Comparison of ENCODE assay signal across 8 cellular contexts in genomic region chr11:102268083-102268984, GRCh38. TPM values are rescaled to one million over a fixed set of nuclear protein-coding genes. Genes with fewer than 3 reads are reported as not detected.
A peak's percentile ranks its signal among the peaks of the same experiment; 100 is the strongest.
DNase-seq lines count a peak whose midpoint lies in the region; ATAC-seq and TF ChIP-seq lines count a peak whose summit lies in the region.

No MANE protein-coding gene starts in this region.

- H3K27ac Mint-ChIP-seq in endodermal cell = no peak overlapping the region

- H3K4me1 Mint-ChIP-seq in endodermal cell = peaks cover 18% of the 10 kb centered on the region

- H3K27ac ChIP-seq in 22Rv1 (peak overlapping the region; percentile 78), endodermal cell (ENCODE audit: low read depth, low read length) (no peak overlapping the region), mucosa of rectum (ENCODE audit: low read depth in 2 of 2, low read length in 2 of 2) (peak overlapping the region; percentile 82 to 92)

- ATAC-seq in GM18873 (IDR thresholded peaks at IDR 0.05; ENCODE audit: low FRiP score, unreplicated experiment) (peak; percentile 86), HG03139 (IDR thresholded peaks at IDR 0.05; ENCODE audit: unreplicated experiment) (peak; percentile 94)

- H3K36me3 ChIP-seq in endodermal cell (ENCODE audit: control insufficient read depth, insufficient read depth, low read length) = no peaks in the 10 kb centered on the region
- H3K36me3 ChIP-seq in mucosa of rectum (ENCODE audit: control insufficient read depth in 2 of 2, insufficient read depth in 2 of 2, low read length in 2 of 2) = no peaks in the 10 kb centered on the region

- no peaks in the 10 kb centered on the region for H3K36me3 Mint-ChIP-seq in endodermal cell (ENCODE audit: low read depth)

- H3K4me1 ChIP-seq in endodermal cell (ENCODE audit: control insufficient read depth, insufficient read depth, low read length) (no peaks in the 10 kb centered on the region), mucosa of rectum (ENCODE audit: control insufficient read depth in 2 of 2, insufficient read depth in 2 of 2, low read length in 2 of 2) (peaks cover 16 to 24% of the 10 kb centered on the region in 2 donors)

- H3K9ac ChIP-seq in endodermal cell (ENCODE audit: extremely low read depth, low read length, poor library complexity, severe bottlenecking) (no peak overlapping the region), mucosa of rectum (ENCODE audit: low read depth in 1 of 2, low read length in 2 of 2) (peak overlapping the region; percentile 38 to 79)

- TF ChIP-seq CTCF in 22Rv1 (IDR thresholded peaks at IDR 0.05) = peak; percentile 82
- TF ChIP-seq CTCF in endodermal cell (conservative IDR thresholded peaks at IDR 0.05) = peak; percentile 74

- H3K9me3 ChIP-seq in endodermal cell (ENCODE audit: control insufficient read depth, low read length) = no peaks in the 10 kb centered on the region
- no peaks in the 10 kb centered on the region for H3K9me3 ChIP-seq in mucosa of rectum (ENCODE audit: control insufficient read depth in 2 of 2, low read length in 2 of 2)

- H3K27me3 ChIP-seq in endodermal cell (ENCODE audit: control insufficient read depth, insufficient read depth, low read length, poor library complexity, severe bottlenecking) (peaks cover 21% of the 10 kb centered on the region), mucosa of rectum (ENCODE audit: control insufficient read depth in 2 of 2, insufficient read depth in 2 of 2, low read length in 2 of 2) (no peaks in the 10 kb centered on the region)

- H3K9me3 Mint-ChIP-seq in endodermal cell = no peaks in the 10 kb centered on the region

- WGBS in endodermal cell (ENCODE audit: insufficient coverage in 1 of 2, insufficient read length in 1 of 2), 2 experiments = 33 to 59% methylated on average over 27 to 39 of the region's 39 CpGs

- peak overlapping the region; percentile 73 for H3K4me3 ChIP-seq in endodermal cell (ENCODE audit: low read length)
- peak overlapping the region; percentile 76 to 79 for H3K4me3 ChIP-seq in mucosa of rectum (ENCODE audit: low read length in 2 of 2)

- peaks cover 39% of the 10 kb centered on the region for H3K27me3 Mint-ChIP-seq in endodermal cell (ENCODE audit: insufficient read depth)

- DNase-seq in NCI-H345 treated with DMSO at 0.1 percent for 48 hours (lab: John Stamatoyannopoulos, UW; ENCODE audit: unreplicated experiment) = peak; percentile 68
- DNase-seq in activated CD8-positive, alpha-beta memory T cell treated with anti-CD3 and anti-CD28 coated beads for 1 hour (ENCODE audit: extremely low read depth in 1 of 2, low read depth in 1 of 2) = peak; percentile 47 to 60
- peak; percentile 99 for DNase-seq in endodermal cell
- DNase-seq in stimulated activated CD8-positive, alpha-beta memory T cell treated with anti-CD3 and anti-CD28 coated beads, Interleukin-7, amount 100 ng/mL, for 4 hours (ENCODE audit: low read depth in 2 of 2) = peak; percentile 52 to 64

- H3K4me3 Mint-ChIP-seq in endodermal cell = peak overlapping the region; percentile 60

RNA-seq across cellular contexts. Expression of gene BIRC3, which starts 49.0 kb away (rescaled TPM):
- total RNA-seq in endodermal cell = under 1 TPM; 0.04 to 0.07 TPM
- polyA plus RNA-seq in endodermal cell (2013, experiment 1 of 2) = 0.18 TPM
- 0.41 TPM for polyA plus RNA-seq in endodermal cell (2013, experiment 2 of 2)
